ENCODE assay signal across 8 cellular contexts in the genomic region with DNA sequence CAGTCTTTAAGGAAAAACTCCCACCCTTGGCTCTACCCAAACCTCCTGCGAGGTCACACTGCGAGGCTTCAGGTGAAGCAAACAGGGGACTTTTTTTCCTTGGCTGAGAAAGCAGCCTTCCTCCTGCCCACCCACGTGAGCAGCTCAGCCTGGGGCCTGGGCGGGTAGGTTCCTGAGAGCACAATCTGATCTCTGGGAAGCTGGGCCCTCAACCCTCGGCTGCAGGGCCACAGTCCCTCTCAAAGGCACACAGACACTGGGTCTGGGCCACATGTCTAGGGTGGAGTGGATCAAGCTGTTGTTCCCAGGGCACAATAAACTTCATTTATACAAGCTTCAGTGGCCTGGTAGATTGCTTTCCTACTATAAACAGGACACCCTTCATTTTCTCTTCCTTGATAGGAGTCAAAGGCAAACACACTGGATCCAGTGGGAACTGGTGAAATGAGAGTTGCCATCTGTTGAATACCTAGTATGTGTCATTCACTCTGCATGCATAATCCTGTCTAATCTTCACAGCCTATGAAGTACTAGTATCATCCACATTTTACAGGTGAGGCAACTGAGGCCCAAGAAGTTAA. TPM values are rescaled to one million over a fixed set of nuclear protein-coding genes. Genes with fewer than 3 reads are reported as not detected.
DNase-seq lines count a peak whose midpoint lies in the region; ATAC-seq and TF ChIP-seq lines count a peak whose summit lies in the region.

No MANE protein-coding gene starts in this region.

- no peaks in the 10 kb centered on the region for H3K27me3 Mint-ChIP-seq in activated naive CD8-positive, alpha-beta T cell

- DNase-seq in heart left ventricle, result peak in 2 of 5 donors; percentile 62 to 68
- DNase-seq in cardiac septum (ENCODE audit: low spot score), result no peak
- DNase-seq in NCI-H446 treated with DMSO at 0.1 percent for 48 hours (lab: John Stamatoyannopoulos, UW), result no peak
- DNase-seq in SW 1271 (lab: John Stamatoyannopoulos, UW), result no peak

- H3K4me3 ChIP-seq in heart left ventricle, result peak overlapping the region in 9 of 12 donors; percentile 6 to 46 (median 24)

- no peaks in the 10 kb centered on the region for H3K36me3 ChIP-seq in heart left ventricle

- peak overlapping the region; percentile 92 for H3K4me3 Mint-ChIP-seq in activated naive CD8-positive, alpha-beta T cell

- H3K4me1 Mint-ChIP-seq in activated naive CD8-positive, alpha-beta T cell (ENCODE audit: low read depth), result peaks cover 84% of the 10 kb centered on the region

- H3K27ac Mint-ChIP-seq in activated naive CD8-positive, alpha-beta T cell, result peak overlapping the region; percentile 97

- no peaks in the 10 kb centered on the region for H3K9me3 ChIP-seq in heart left ventricle

- H3K36me3 Mint-ChIP-seq in activated naive CD8-positive, alpha-beta T cell, result no peaks in the 10 kb centered on the region

- H3K4me1 ChIP-seq in heart left ventricle, result peaks cover 54 to 96% (median 87%) of the 10 kb centered on the region in 12 donors

- 7 to 17% (median 9%) methylated on average over 5 of the region's 5 CpGs for WGBS in heart left ventricle, 4 donors

- H3K27me3 ChIP-seq in heart left ventricle (no peaks in the 10 kb centered on the region), layer of hippocampus (ENCODE audit: control insufficient read depth, insufficient read depth, low read length) (no peaks in the 10 kb centered on the region)

- H3K9me3 Mint-ChIP-seq in activated naive CD8-positive, alpha-beta T cell (ENCODE audit: low read depth), result no peaks in the 10 kb centered on the region

- intact Hi-C loops in heart left ventricle (cut with DNase I), result loop anchor here in 3 of 10 donors (2.0 kb wide), 3 partner anchors 15 to 31 kb away; no protein-coding TSS in a partner anchor
- intact Hi-C loops in cardiac septum (cut with DNase I), result loop anchor here (2.0 kb wide), 1 partner anchor 15 kb away; no protein-coding TSS in a partner anchor

- peak overlapping the region; percentile 84 to 100 (median 94) for H3K27ac ChIP-seq in heart left ventricle
- peak overlapping the region; percentile 82 for H3K27ac ChIP-seq in layer of hippocampus (ENCODE audit: low read depth, low read length)
- H3K27ac ChIP-seq in temporal lobe (ENCODE audit: low read depth, low read length), result peak overlapping the region; percentile 74

- peak in 1 of 4 donors; percentile 15 for ATAC-seq in heart left ventricle
- no peak for ATAC-seq in GM18519 (IDR thresholded peaks at IDR 0.05; ENCODE audit: low FRiP score, unreplicated experiment)

- no peak for TF ChIP-seq CTCF in heart left ventricle (IDR thresholded peaks at IDR 0.05)

- no peak for TF ChIP-seq POLR2A in heart left ventricle (IDR thresholded peaks at IDR 0.05)

RNA-seq across cellular contexts. Expression of gene PNMA1, which starts 41.3 kb away (rescaled TPM):
- 10 to 100 TPM; 14.5 to 32.3 (median 25.9) TPM for total RNA-seq in heart left ventricle
- polyA plus RNA-seq in heart left ventricle, result 10 to 100 TPM in 1 of 2 donors, 1 to 10 TPM in 1; 7.4 to 27.3 TPM
- total RNA-seq in cardiac septum, result 45.9 TPM
- 113 TPM for total RNA-seq in temporal lobe
